Comparison of ENCODE assay signal across 11 cellular contexts in the genomic region with DNA sequence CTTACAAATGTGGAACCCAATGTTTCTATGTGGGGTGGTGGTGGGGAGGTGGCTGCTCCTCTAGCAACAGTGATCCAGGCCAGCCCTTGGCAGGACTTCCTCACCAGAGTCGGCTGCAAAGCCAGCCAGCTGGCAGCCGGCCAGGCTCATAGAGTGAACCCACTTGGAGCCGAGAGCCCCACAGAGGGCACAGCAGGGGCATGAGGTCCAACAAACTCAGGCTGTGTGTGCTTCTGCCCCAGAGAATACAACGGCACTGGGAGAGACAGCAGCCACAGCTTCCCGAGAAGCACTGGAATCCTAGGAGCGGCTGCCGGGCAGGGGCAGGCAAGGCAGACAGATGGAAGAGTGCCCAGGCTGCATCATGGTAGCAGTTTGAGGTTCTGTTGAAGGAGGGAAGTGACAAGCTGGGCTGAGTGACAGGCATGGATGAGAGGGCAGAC. TPM values are rescaled to one million over a fixed set of nuclear protein-coding genes. Genes with fewer than 3 reads are reported as not detected.
DNase-seq lines count a peak whose midpoint lies in the region; ATAC-seq and TF ChIP-seq lines count a peak whose summit lies in the region.
"Had no signal": no experiment of that assay in that cellular context is flagged by ENCODE, and none has a peak within 500 bp of the region (broad histone marks: within the 10 kb centered on the region; RNA-seq: fewer than 3 reads in every experiment).

No MANE protein-coding gene starts in this region.

- H3K9me3 Mint-ChIP-seq in T-helper 2 cell treated with Interferon-gamma antibody and Interleukin-4, amounts not matched to agents 5 μg/mL and 100 μg/mL, for 36 hours, result no peaks in the 10 kb centered on the region
- H3K9me3 Mint-ChIP-seq: activated CD4-positive, alpha-beta memory T cell treated with anti-CD3 and anti-CD28 coated beads for 36 hours had no signal

- no peaks in the 10 kb centered on the region for H3K4me1 Mint-ChIP-seq in T-helper 2 cell treated with Interferon-gamma antibody and Interleukin-4, amounts not matched to agents 5 μg/mL and 100 μg/mL, for 36 hours (ENCODE audit: low read depth)

- H4K20me1 ChIP-seq in GM23248 (ENCODE audit: insufficient read depth) (no peaks in the 10 kb centered on the region), OCI-LY7 (ENCODE audit: insufficient read depth, low read length) (no peaks in the 10 kb centered on the region)

- H3K9me3 ChIP-seq in GM23248 (ENCODE audit: low read depth) (no peaks in the 10 kb centered on the region), gastrocnemius medialis (no peaks in the 10 kb centered on the region), OCI-LY7 (ENCODE audit: low read length) (no peaks in the 10 kb centered on the region)

- H3K27me3 Mint-ChIP-seq in T-helper 2 cell treated with Interferon-gamma antibody and Interleukin-4, amounts not matched to agents 5 μg/mL and 100 μg/mL, for 36 hours (ENCODE audit: low read depth), result no peaks in the 10 kb centered on the region
- H3K27me3 Mint-ChIP-seq: activated CD4-positive, alpha-beta memory T cell treated with anti-CD3 and anti-CD28 coated beads for 36 hours had no signal

- TF ChIP-seq CTCF in gastrocnemius medialis (IDR thresholded peaks at IDR 0.05 in 4 of 5, conservative IDR thresholded peaks at IDR 0.05 in 1 of 5) (no peak), OCI-LY7 (conservative IDR thresholded peaks at IDR 0.05; ENCODE audit: low read length) (no peak)

- H3K79me2 ChIP-seq in GM23248 (ENCODE audit: insufficient read depth), result no peaks in the 10 kb centered on the region
- no peaks in the 10 kb centered on the region for H3K79me2 ChIP-seq in OCI-LY7 (ENCODE audit: insufficient read depth, low read depth, low read length)

- no peak for TF ChIP-seq POLR2A in gastrocnemius medialis (IDR thresholded peaks at IDR 0.05)

- H3K9ac ChIP-seq in GM23248, result no peak overlapping the region

- intact Hi-C loops in head of caudate nucleus (cut with DNase I) (no loop called here), gastrocnemius medialis (cut with DNase I; ENCODE audit: low total_unique reads) (no loop called here), OCI-LY7 (cut with micrococcal nuclease; ENCODE audit: unreplicated experiment) (no loop called here)

- POLR2A ChIA-PET in OCI-LY7 (lab: Charles Lee), result interaction anchor here (1.0 kb wide), 1 partner anchor 26 kb away, joined by 3 read pairs; no protein-coding TSS in a partner anchor

- DNase-seq in GM23248 (peak; percentile 26), NCI-H345 treated with DMSO at 0.1 percent for 48 hours (lab: John Stamatoyannopoulos, UW; ENCODE audit: unreplicated experiment) (peak; percentile 79), head of caudate nucleus (peak; percentile 7 to 73 (median 50)), gastrocnemius medialis (peak in 1 of 2 donors; percentile 28), OCI-LY7 (ENCODE audit: low spot score) (no peak)
- no peak for DNase-seq in T-helper 2 cell treated with Interferon-gamma antibody and Interleukin-4, amounts not matched to agents 5 μg/mL and 100 μg/mL, for 36 hours (ENCODE audit: low spot score)
- DNase-seq: activated CD4-positive, alpha-beta memory T cell treated with anti-CD3 and anti-CD28 coated beads for 36 hours had no signal

- H3K4me3 ChIP-seq in GM23248 (no peak overlapping the region), gastrocnemius medialis (no peak overlapping the region), OCI-LY7 (ENCODE audit: low read depth, low read length, poor library complexity, severe bottlenecking) (no peak overlapping the region)
- H3K4me3 ChIP-seq: cardiac muscle cell had no signal

- H3K27ac Mint-ChIP-seq in T-helper 2 cell treated with Interferon-gamma antibody and Interleukin-4, amounts not matched to agents 5 μg/mL and 100 μg/mL, for 36 hours, result no peak overlapping the region
- H3K27ac Mint-ChIP-seq: activated CD4-positive, alpha-beta memory T cell treated with anti-CD3 and anti-CD28 coated beads for 36 hours; progenitor cell of endocrine pancreas had no signal

- in situ Hi-C loops in GM23248 (cut with MboI), result loop anchor here (10.0 to 25.0 kb wide), 2 partner anchors 130 to 223 kb away; partner anchors contain the start of gene NKRF
- in situ Hi-C loops in gastrocnemius medialis (cut with MboI; ENCODE audit: low sequenced_read_pairs in 4 of 4), result loop anchor here in 2 of 4 donors (10.0 to 25.0 kb wide), 3 partner anchors 123 to 223 kb away; partner anchors contain the start of gene NKRF (in 1 of the 2)

- no peaks in the 10 kb centered on the region for H3K36me3 Mint-ChIP-seq in T-helper 2 cell treated with Interferon-gamma antibody and Interleukin-4, amounts not matched to agents 5 μg/mL and 100 μg/mL, for 36 hours (ENCODE audit: low read depth)
- H3K36me3 Mint-ChIP-seq: activated CD4-positive, alpha-beta memory T cell treated with anti-CD3 and anti-CD28 coated beads for 36 hours had no signal

- H3K4me1 ChIP-seq in GM23248 (ENCODE audit: insufficient read depth), result no peaks in the 10 kb centered on the region
- H3K4me1 ChIP-seq in gastrocnemius medialis, result no peaks in the 10 kb centered on the region
- H3K4me1 ChIP-seq in OCI-LY7 (ENCODE audit: insufficient read depth, low read length, poor library complexity, severe bottlenecking), result no peaks in the 10 kb centered on the region

- CTCF ChIA-PET in OCI-LY7 (lab: Charles Lee; ENCODE audit: unreplicated experiment), result no interaction called here

- H3K27ac ChIP-seq in GM23248 (no peak overlapping the region), gastrocnemius medialis (peak overlapping the region in 1 of 4 donors; percentile 29), OCI-LY7 (ENCODE audit: low read depth, low read length, poor library complexity, severe bottlenecking) (no peak overlapping the region)
- H3K27ac ChIP-seq: cardiac muscle cell had no signal

- H2AFZ ChIP-seq in GM23248 (no peak overlapping the region), OCI-LY7 (ENCODE audit: low read length) (no peak overlapping the region)

- no peak overlapping the region for H3K4me2 ChIP-seq in GM23248 (ENCODE audit: unreplicated experiment)
- H3K4me2 ChIP-seq in OCI-LY7 (ENCODE audit: low read length), result no peak overlapping the region

- ATAC-seq in gastrocnemius medialis, result peak; percentile 36 to 42
- ATAC-seq in GM21447 (IDR thresholded peaks at IDR 0.05; ENCODE audit: unreplicated experiment), result no peak
- ATAC-seq in GM21423 (IDR thresholded peaks at IDR 0.05; ENCODE audit: unreplicated experiment), result no peak

- H3K9me2 ChIP-seq in GM23248 (ENCODE audit: insufficient read depth) (no peaks in the 10 kb centered on the region), OCI-LY7 (ENCODE audit: insufficient read depth, low read length) (no peaks in the 10 kb centered on the region)

- H3K27me3 ChIP-seq in GM23248 (replicated peaks; ENCODE audit: insufficient read depth) (no peaks in the 10 kb centered on the region), gastrocnemius medialis (no peaks in the 10 kb centered on the region)
- H3K27me3 ChIP-seq: cardiac muscle cell had no signal

- H3K4me3 Mint-ChIP-seq in T-helper 2 cell treated with Interferon-gamma antibody and Interleukin-4, amounts not matched to agents 5 μg/mL and 100 μg/mL, for 36 hours, result no peak overlapping the region
- H3K4me3 Mint-ChIP-seq: activated CD4-positive, alpha-beta memory T cell treated with anti-CD3 and anti-CD28 coated beads for 36 hours had no signal

- H3F3A ChIP-seq in GM23248 (ENCODE audit: insufficient read depth), result no peaks in the 10 kb centered on the region

- 0 to 10% methylated on average over 6 of the region's 7 CpGs for WGBS in GM23248 (ENCODE audit: low coverage in 1 of 2, low lambda C conversion rate in 2 of 2, missing lambda C conversion rate in 2 of 2), 2 experiments

- H3K36me3 ChIP-seq in GM23248 (ENCODE audit: low read depth) (no peaks in the 10 kb centered on the region), gastrocnemius medialis (no peaks in the 10 kb centered on the region), OCI-LY7 (ENCODE audit: insufficient read depth, low read length) (no peaks in the 10 kb centered on the region)
- H3K36me3 ChIP-seq: cardiac muscle cell had no signal

- BruUV-seq in OCI-LY7 (replicated peaks; lab: Mats Ljungman, UMichigan), result no TSS peak

RNA-seq across cellular contexts. Expression of gene SOWAHD, which starts 23.5 kb away (rescaled TPM):
- 0.22 TPM in 1 of 2 replicates, not detected in the other for total RNA-seq in GM23248 (2014; rRNA removed; shearing (Covaris generic))
- polyA plus RNA-seq in GM23248 (2016; fragmentation: Nextera tagmentation; extraction: Ambion mirVana), result 0.41 TPM in 1 of 2 replicates, not detected in the other
- total RNA-seq in gastrocnemius medialis (under 1 TPM in 1 of 4 donors, not detected in 3; 0.76 TPM), OCI-LY7 (2022) (0.29 and 0.55 TPM in 2 replicates)
- not detected in 2 replicates for total RNA-seq in OCI-LY7 (2014; rRNA removed; shearing (Covaris generic))

RNA-seq across cellular contexts. Expression of gene SEPTIN6, which starts 42.0 kb away (rescaled TPM):
- 22.2 and 23.8 TPM in 2 replicates for total RNA-seq in GM23248 (2014; rRNA removed; shearing (Covaris generic))
- 20.6 and 23.9 TPM in 2 replicates for polyA plus RNA-seq in GM23248 (2016; fragmentation: Nextera tagmentation; extraction: Ambion mirVana)
- total RNA-seq in gastrocnemius medialis (10 to 100 TPM in 1 of 4 donors, 1 to 10 TPM in 3; 1.2 to 11.1 (median 3.5) TPM), OCI-LY7 (2022) (216 and 231 TPM in 2 replicates)
- 145 and 182 TPM in 2 replicates for total RNA-seq in OCI-LY7 (2014; rRNA removed; shearing (Covaris generic))

RNA-seq across cellular contexts. Expression of gene RPL39, which starts 56.5 kb away (rescaled TPM):
- 3,406 and 4,073 TPM in 2 replicates for total RNA-seq in GM23248 (2014; rRNA removed; shearing (Covaris generic))
- polyA plus RNA-seq in GM23248 (2016; fragmentation: Nextera tagmentation; extraction: Ambion mirVana), result 1,028 and 1,060 TPM in 2 replicates
- total RNA-seq in gastrocnemius medialis, result 1,000 to 10,000 TPM; 3,033 to 5,904 (median 3,913) TPM
- 1,897 and 2,118 TPM in 2 replicates for total RNA-seq in OCI-LY7 (2014; rRNA removed; shearing (Covaris generic))
- 2,029 and 2,070 TPM in 2 replicates for total RNA-seq in OCI-LY7 (2022)

Comparison
In these comparisons a context has a peak if more than half of its experiments do, and no peak if none do; other contexts are left out.
1. DNase-seq: peak in GM23248 (single experiment), NCI-H345 treated with DMSO at 0.1 percent for 48 hours (single experiment) and head of caudate nucleus (42 of 42); none in T-helper 2 cell treated with Interferon-gamma antibody and Interleukin-4, amounts not matched to agents 5 μg/mL and 100 μg/mL, for 36 hours (single experiment) and OCI-LY7 (single experiment).
2. ATAC-seq: peak in gastrocnemius medialis (2 of 2); none in GM21447 (single experiment) and GM21423 (single experiment).